Comparison of ENCODE assay signal across 8 cellular contexts in genomic region chr2:47907097-47907781, GRCh38. TPM values are rescaled to one million over a fixed set of nuclear protein-coding genes. Genes with fewer than 3 reads are reported as not detected.
DNase-seq lines count a peak whose midpoint lies in the region; ATAC-seq and TF ChIP-seq lines count a peak whose summit lies in the region.

No MANE protein-coding gene starts in this region.

- H3K4me1 ChIP-seq in ectodermal cell (ENCODE audit: control insufficient read depth, insufficient read depth, low read length) = peaks cover 11% of the 10 kb centered on the region

- peak overlapping the region; percentile 91 to 95 for H3K27ac Mint-ChIP-seq in natural killer cell treated with Interleukin-12 subunit alpha and Interleukin-12 subunit beta and Interleukin-15 and Interleukin-18, amount 100 ng/mL, for 72 hours

- no peaks in the 10 kb centered on the region for H3K27me3 Mint-ChIP-seq in natural killer cell treated with Interleukin-12 subunit alpha and Interleukin-12 subunit beta and Interleukin-15 and Interleukin-18, amount 100 ng/mL, for 72 hours

- H3K27ac ChIP-seq in WERI-Rb-1 (peak overlapping the region; percentile 90), ectodermal cell (ENCODE audit: insufficient read depth, low read depth, low read length, poor library complexity, severe bottlenecking) (peak overlapping the region; percentile 96)

- DNase-seq in NCI-H345 (lab: John Stamatoyannopoulos, UW) = peak; percentile 29
- no peak for DNase-seq in NCI-H345 treated with DMSO at 0.1 percent for 48 hours (lab: John Stamatoyannopoulos, UW; ENCODE audit: unreplicated experiment)
- DNase-seq in WERI-Rb-1 = no peak
- no peak for DNase-seq in natural killer cell treated with Interleukin-12 subunit alpha and Interleukin-12 subunit beta and Interleukin-15 and Interleukin-18, amount 100 ng/mL, for 72 hours (ENCODE audit: low spot score)
- no peak for DNase-seq in GOT3 (lab: John Stamatoyannopoulos, UW)
- DNase-seq in kidney glomerular epithelial cell (lab: John Stamatoyannopoulos, UW) = no peak

- H3K4me1 Mint-ChIP-seq in natural killer cell treated with Interleukin-12 subunit alpha and Interleukin-12 subunit beta and Interleukin-15 and Interleukin-18, amount 100 ng/mL, for 72 hours (ENCODE audit: low read depth in 2 of 2) = peaks cover 20 to 29% of the 10 kb centered on the region in 2 donors

- H3K4me3 Mint-ChIP-seq in natural killer cell treated with Interleukin-12 subunit alpha and Interleukin-12 subunit beta and Interleukin-15 and Interleukin-18, amount 100 ng/mL, for 72 hours = peak overlapping the region; percentile 96

- H3K27me3 ChIP-seq in WERI-Rb-1 (ENCODE audit: insufficient read depth, low read depth, severe bottlenecking) (no peaks in the 10 kb centered on the region), ectodermal cell (ENCODE audit: control insufficient read depth, insufficient read depth, low read length, poor library complexity, severe bottlenecking) (no peaks in the 10 kb centered on the region)

- no peak for ATAC-seq in natural killer cell treated with Interleukin-12 subunit alpha and Interleukin-12 subunit beta and Interleukin-15 and Interleukin-18, amount 100 ng/mL, for 72 hours
- ATAC-seq in HG02870 (IDR thresholded peaks at IDR 0.05; ENCODE audit: unreplicated experiment) = no peak

- H3K4me3 ChIP-seq in WERI-Rb-1 (ENCODE audit: low read depth, low read length) (peak overlapping the region; percentile 75), ectodermal cell (ENCODE audit: insufficient read depth, low read depth, low read length) (peak overlapping the region; percentile 88)

- H3K9me3 ChIP-seq in WERI-Rb-1 (ENCODE audit: severe bottlenecking) = peaks cover 6% of the 10 kb centered on the region
- no peaks in the 10 kb centered on the region for H3K9me3 ChIP-seq in ectodermal cell (ENCODE audit: control insufficient read depth, low read length)

- TF ChIP-seq CTCF in WERI-Rb-1 (IDR thresholded peaks at IDR 0.05; ENCODE audit: low read depth, low read length) = no peak

- peaks cover 6% of the 10 kb centered on the region for H3K36me3 Mint-ChIP-seq in natural killer cell treated with Interleukin-12 subunit alpha and Interleukin-12 subunit beta and Interleukin-15 and Interleukin-18, amount 100 ng/mL, for 72 hours

- no peaks in the 10 kb centered on the region for H3K9me3 Mint-ChIP-seq in natural killer cell treated with Interleukin-12 subunit alpha and Interleukin-12 subunit beta and Interleukin-15 and Interleukin-18, amount 100 ng/mL, for 72 hours

- H3K36me3 ChIP-seq in WERI-Rb-1 (peaks cover 2% of the 10 kb centered on the region; the same call in 1 of the 2 replicates), ectodermal cell (ENCODE audit: control insufficient read depth, insufficient read depth, low read length) (no peaks in the 10 kb centered on the region)

- WGBS in ectodermal cell, 2 experiments = 20 to 25% methylated on average over 10 to 13 of the region's 13 CpGs

RNA-seq across cellular contexts. Expression of gene FBXO11, which starts 0.9 kb away (rescaled TPM):
- polyA plus RNA-seq in ectodermal cell (2013, experiment 1 of 4) = 65.6 TPM
- 72.2 TPM for polyA plus RNA-seq in ectodermal cell (2013, experiment 2 of 4)
- polyA plus RNA-seq in ectodermal cell (2013, experiment 3 of 4) = 57.4 TPM
- 58.5 TPM for polyA plus RNA-seq in ectodermal cell (2013, experiment 4 of 4)
- 10 to 100 TPM; 42.7 to 48.4 TPM for total RNA-seq in natural killer cell treated with Interleukin-12 subunit alpha and Interleukin-12 subunit beta and Interleukin-15 and Interleukin-18, amount 100 ng/mL, for 72 hours
